ENCODE assay signal across 28 cellular contexts in genomic region chr10:55800607-55801241, GRCh38.
A peak's percentile ranks its signal among the peaks of the same experiment; 100 is the strongest.
DNase-seq lines count a peak whose midpoint lies in the region; ATAC-seq, FAIRE-seq and TF ChIP-seq lines count a peak whose summit lies in the region.
"Had no signal": no experiment of that assay in that cellular context is flagged by ENCODE, and none has a peak within 500 bp of the region (broad histone marks: within the 10 kb centered on the region; RNA-seq: fewer than 3 reads in every experiment).

No MANE protein-coding gene starts in this region.

- H3K79me2 ChIP-seq in K562 (ENCODE audit: control insufficient read depth, insufficient read depth, low read length) = no peaks in the 10 kb centered on the region

- POLR2A ChIA-PET in A549 (lab: Yijun Ruan, JAX) (no interaction called here), K562 (lab: Yijun Ruan, JAX) (no interaction called here)

- H3K9ac ChIP-seq in K562 (ENCODE audit: insufficient read depth in 1 of 2, low read depth in 2 of 2, low read length in 2 of 2) = no peak overlapping the region
- H3K9ac ChIP-seq: BLaER1 had no signal

- WGBS in A549 (ENCODE audit: missing lambda C conversion rate) = 13% methylated on average over 2 of the region's 2 CpGs
- 0% methylated on average over 2 of the region's 2 CpGs for WGBS in K562 (ENCODE audit: insufficient coverage, low coverage, missing lambda C conversion rate)
- 29% methylated on average over 2 of the region's 2 CpGs for WGBS in right lobe of liver (ENCODE audit: insufficient coverage, low coverage, low lambda C conversion rate, missing lambda C conversion rate)

- CTCF ChIA-PET in A549 (lab: Yijun Ruan, JAX) (no interaction called here), K562 (lab: Yijun Ruan, JAX; ENCODE audit: low intra/inter-chr PET ratio) (no interaction called here)

- H3K9me3 ChIP-seq in A549 = 0 out of 3 replicates have a peak, but pooled peaks cover 3% of the 10 kb centered on the region
- H3K9me3 ChIP-seq in K562 (replicated peaks; ENCODE audit: control insufficient read depth, insufficient read depth, low read depth, low read length) = no peaks in the 10 kb centered on the region; the same call in 1 of the 2 replicates
- H3K9me3 ChIP-seq in right lobe of liver = no peaks in the 10 kb centered on the region
- H3K9me3 ChIP-seq: BE2C, BLaER1 had no signal

- H3K4me3 ChIP-seq in A549 (no peak overlapping the region), K562 (no peak overlapping the region), right lobe of liver (peak overlapping the region; percentile 6 to 29 (median 25))
- H3K4me3 ChIP-seq: BLaER1, GM12878 had no signal

- H3K4me2 ChIP-seq in A549 (0 out of 3 replicates have a peak overlapping the region, but pooled peaks have one; percentile 1), K562 (ENCODE audit: insufficient read depth, low read length) (no peak overlapping the region)
- H3K4me2 ChIP-seq: BLaER1 had no signal

- FAIRE-seq in A549 (lab: Jason Lieb, UNC) = no peak
- peak; percentile 32 for FAIRE-seq in K562 (lab: Jason Lieb, UNC)
- FAIRE-seq: A204.1, GM12878, GM12892, GM18507 had no signal

- H3K27ac ChIP-seq in A549 = no peak overlapping the region
- H3K27ac ChIP-seq in K562 (ENCODE audit: extremely low read depth, low read depth, low read length) = no peak overlapping the region
- peak overlapping the region; percentile 14 to 72 (median 66) for H3K27ac ChIP-seq in right lobe of liver
- H3K27ac ChIP-seq: BLaER1 had no signal

- H3K4me1 ChIP-seq in A549 (no peaks in the 10 kb centered on the region), K562 (replicated peaks in 1 of 2; ENCODE audit: control insufficient read depth in 2 of 2, insufficient read depth in 2 of 2, low read length in 2 of 2) (no peaks in the 10 kb centered on the region), right lobe of liver (peaks cover 0 to 5% (median 0%) of the 10 kb centered on the region in 4 donors)
- H3K4me1 ChIP-seq: BE2C, BLaER1 had no signal

- H4K20me1 ChIP-seq in K562 (replicated peaks; ENCODE audit: control insufficient read depth, insufficient read depth, low read length) = no peaks in the 10 kb centered on the region
- H4K20me1 ChIP-seq: BLaER1 had no signal

- no peak overlapping the region for H3K4me3 Mint-ChIP-seq in natural killer cell
- H3K4me3 Mint-ChIP-seq: CD14-positive monocyte; CD4-positive, alpha-beta memory T cell; CD4-positive, CD25-positive, alpha-beta regulatory T cell; CD8-positive, alpha-beta memory T cell had no signal

- in situ Hi-C loops in K562 (cut with MboI) = no loop called here

- intact Hi-C loops in K562 (cut with micrococcal nuclease) = no loop called here
- intact Hi-C loops in right lobe of liver (cut with DNase I) = no loop called here
- intact Hi-C loops in natural killer cell (cut with micrococcal nuclease) = no loop called here

- BruUV-seq in K562 (replicated peaks; lab: Mats Ljungman, UMichigan) = no TSS peak

- no peak for DNase-seq in A549 (ENCODE audit: low read depth in 1 of 2, low spot score in 1 of 2)
- peak; percentile 5 for DNase-seq in Ammon's horn (ENCODE audit: low spot score)
- no peak for DNase-seq in K562 (ENCODE audit: extremely low read depth in 1 of 4, low spot score in 3 of 4)
- no peak for DNase-seq in right lobe of liver
- DNase-seq in NCI-H1436 treated with DMSO at 0.1 percent for 48 hours (lab: John Stamatoyannopoulos, UW) = no peak
- DNase-seq in natural killer cell = no peak
- DNase-seq: 8988T; AML-193; BE2C; C1 segment of cervical spinal cord; CD4-positive, alpha-beta memory T cell; CD4-positive, CD25-positive, alpha-beta regulatory T cell; CD8-positive, alpha-beta memory T cell; COR-L47; DMS 273 treated with DMSO at 0.1 percent for 48 hours; DMS153; DMS53; DMS79; DND-41; EL; GDM1 had no signal

- no peaks in the 10 kb centered on the region for H3K36me3 Mint-ChIP-seq in natural killer cell
- H3K36me3 Mint-ChIP-seq: CD14-positive monocyte; CD4-positive, alpha-beta memory T cell; CD4-positive, CD25-positive, alpha-beta regulatory T cell; CD8-positive, alpha-beta memory T cell had no signal

- H3K9me1 ChIP-seq in K562 (ENCODE audit: control insufficient read depth, insufficient read depth, low read length) = no peaks in the 10 kb centered on the region

- H2AFZ ChIP-seq in K562 (ENCODE audit: low read depth, low read length) = no peak overlapping the region

- peaks cover 11 to 18% of the 10 kb centered on the region in 2 donors for H3K9me3 Mint-ChIP-seq in natural killer cell

- TF ChIP-seq EP300 in A549 (IDR thresholded peaks at IDR 0.05) (no peak), K562 (IDR thresholded peaks at IDR 0.05; ENCODE audit: low read length) (no peak)

- TF ChIP-seq RAD21 in A549 (conservative IDR thresholded peaks at IDR 0.05 in 1 of 2, IDR thresholded peaks at IDR 0.05 in 1 of 2) (no peak), K562 (CRISPR knock-in tag; conservative IDR thresholded peaks at IDR 0.05 in 1 of 2, IDR thresholded peaks at IDR 0.05 in 1 of 2) (no peak)

- ATAC-seq in A549 (no peak), K562 (no peak), right lobe of liver (peak; percentile 83 to 92 (median 86)), natural killer cell (no peak), GM19467 (IDR thresholded peaks at IDR 0.05; ENCODE audit: unreplicated experiment) (no peak)
- ATAC-seq: GM12878 had no signal

- no peaks in the 10 kb centered on the region for H3K4me1 Mint-ChIP-seq in natural killer cell
- H3K4me1 Mint-ChIP-seq: CD14-positive monocyte; CD4-positive, alpha-beta memory T cell; CD4-positive, CD25-positive, alpha-beta regulatory T cell; CD8-positive, alpha-beta memory T cell had no signal

- TF ChIP-seq POLR2A in A549 (IDR thresholded peaks at IDR 0.05; ENCODE audit: low read length) (no peak), K562 (conservative IDR thresholded peaks at IDR 0.05) (no peak), right lobe of liver (IDR thresholded peaks at IDR 0.05) (no peak)

- H3K27me3 ChIP-seq in K562 (ENCODE audit: control insufficient read depth in 2 of 2, insufficient read depth in 2 of 2, low read length in 2 of 2) = no peaks in the 10 kb centered on the region
- no peaks in the 10 kb centered on the region for H3K27me3 ChIP-seq in right lobe of liver
- H3K27me3 ChIP-seq: BE2C, BLaER1 had no signal

- no peaks in the 10 kb centered on the region for H3K27me3 Mint-ChIP-seq in natural killer cell (ENCODE audit: low read depth in 2 of 2)
- H3K27me3 Mint-ChIP-seq: CD4-positive, alpha-beta memory T cell; CD4-positive, CD25-positive, alpha-beta regulatory T cell; CD8-positive, alpha-beta memory T cell had no signal

- H3K36me3 ChIP-seq in K562 (ENCODE audit: control insufficient read depth, insufficient read depth, low read length) (no peaks in the 10 kb centered on the region), right lobe of liver (no peaks in the 10 kb centered on the region)
- H3K36me3 ChIP-seq: BE2C, BLaER1 had no signal

- TF ChIP-seq CTCF in A549 (IDR thresholded peaks at IDR 0.05) = no peak
- no peak for TF ChIP-seq CTCF in K562 (IDR thresholded peaks at IDR 0.05 in 2 of 3, conservative IDR thresholded peaks at IDR 0.05 in 1 of 3; ENCODE audit: insufficient read depth in 2 of 3, low read depth in 1 of 3, low read length in 3 of 3)
- TF ChIP-seq CTCF in right lobe of liver (IDR thresholded peaks at IDR 0.05) = no peak
- TF ChIP-seq CTCF in natural killer cell (IDR thresholded peaks at IDR 0.05) = no peak

- no peak overlapping the region for H3K27ac Mint-ChIP-seq in natural killer cell
- H3K27ac Mint-ChIP-seq: CD14-positive monocyte; CD4-positive, alpha-beta memory T cell; CD4-positive, CD25-positive, alpha-beta regulatory T cell; CD8-positive, alpha-beta memory T cell had no signal

TF ChIP-seq in A549, 52 proteins besides CTCF, POLR2A, EP300 and RAD21 (continues in another document):
- TF ChIP-seq, protein P1, sequence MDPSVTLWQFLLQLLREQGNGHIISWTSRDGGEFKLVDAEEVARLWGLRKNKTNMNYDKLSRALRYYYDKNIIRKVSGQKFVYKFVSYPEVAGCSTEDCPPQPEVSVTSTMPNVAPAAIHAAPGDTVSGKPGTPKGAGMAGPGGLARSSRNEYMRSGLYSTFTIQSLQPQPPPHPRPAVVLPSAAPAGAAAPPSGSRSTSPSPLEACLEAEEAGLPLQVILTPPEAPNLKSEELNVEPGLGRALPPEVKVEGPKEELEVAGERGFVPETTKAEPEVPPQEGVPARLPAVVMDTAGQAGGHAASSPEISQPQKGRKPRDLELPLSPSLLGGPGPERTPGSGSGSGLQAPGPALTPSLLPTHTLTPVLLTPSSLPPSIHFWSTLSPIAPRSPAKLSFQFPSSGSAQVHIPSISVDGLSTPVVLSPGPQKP (IDR thresholded peaks at IDR 0.05; ENCODE audit: low read depth, low read length) = no peak
- no peak for TF ChIP-seq CBX2 (IDR thresholded peaks at IDR 0.05; ENCODE audit: borderline replicate concordance, low read depth)
- TF ChIP-seq JUNB (IDR thresholded peaks at IDR 0.05) = no peak
- TF ChIP-seq TFCP2L1 (CRISPR knock-in tag; IDR thresholded peaks at IDR 0.05) = no peak
- TF ChIP-seq FOSB (CRISPR knock-in tag; IDR thresholded peaks at IDR 0.05) = no peak
- no peak for TF ChIP-seq KDM5A (IDR thresholded peaks at IDR 0.05)

TF ChIP-seq in K562, 482 proteins besides CTCF, POLR2A, EP300 and RAD21:
- TF ChIP-seq ZNF175 (CRISPR knock-in tag; IDR thresholded peaks at IDR 0.05; ENCODE audit: low read depth) (no peak), MEF2A (IDR thresholded peaks at IDR 0.05; ENCODE audit: control insufficient read depth, low read depth, low read length) (no peak)

Comparison
In these comparisons a context has a peak if more than half of its experiments do, and no peak if none do; other contexts are left out.
1. ATAC-seq: peak in right lobe of liver (4 of 4); none in A549 (0 of 2), K562 (single experiment), natural killer cell (0 of 3) and GM19467 (single experiment).
2. H3K27ac ChIP-seq: peak in right lobe of liver (3 of 3); none in A549 (0 of 2) and K562 (single experiment).
3. H3K4me3 ChIP-seq: peak in right lobe of liver (3 of 3); none in A549 (single experiment) and K562 (single experiment).